In the genomic region with DNA sequence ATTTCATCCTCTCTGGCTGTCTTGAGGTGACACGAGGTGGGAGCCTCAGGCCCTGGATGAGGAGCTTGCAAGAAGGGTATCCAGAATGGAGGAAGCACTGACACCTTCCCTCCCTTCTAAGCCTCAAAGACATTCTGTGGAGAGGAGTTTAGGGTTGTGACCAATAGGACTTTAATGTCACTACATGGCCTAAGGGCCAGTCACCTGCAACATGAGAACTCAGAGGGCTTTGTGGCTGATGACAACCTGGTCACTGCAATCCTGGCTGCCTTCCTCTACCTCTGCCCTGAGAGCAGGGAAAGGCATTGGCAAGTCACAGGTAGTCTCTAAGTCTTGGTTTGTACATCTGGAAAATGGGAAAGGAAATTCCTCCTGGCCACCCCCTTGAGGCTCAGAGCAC, we compare ENCODE assay signal across 16 cellular contexts. TPM values are rescaled to one million over a fixed set of nuclear protein-coding genes. Genes with fewer than 3 reads are reported as not detected.
DNase-seq lines count a peak whose midpoint lies in the region; ATAC-seq and TF ChIP-seq lines count a peak whose summit lies in the region.
"Had no signal": no experiment of that assay in that cellular context is flagged by ENCODE, and none has a peak within 500 bp of the region (broad histone marks: within the 10 kb centered on the region; RNA-seq: fewer than 3 reads in every experiment).

No MANE protein-coding gene starts in this region.

- ATAC-seq in CD4-positive, alpha-beta T cell (ENCODE audit: poor library complexity), result no peak
- ATAC-seq in GM21529 (IDR thresholded peaks at IDR 0.05; ENCODE audit: unreplicated experiment), result no peak

- CTCF ChIA-PET in CD4-positive, alpha-beta T cell (lab: Charles Lee), result no interaction called here

- intact Hi-C loops in CD4-positive, alpha-beta T cell (cut with DNase I, micrococcal nuclease), result no loop called here

- no peaks in the 10 kb centered on the region for H3K36me3 Mint-ChIP-seq in CD4-positive, alpha-beta T cell (ENCODE audit: low read depth)
- H3K36me3 Mint-ChIP-seq in IgD-negative memory B cell (peaks cover 2% of the 10 kb centered on the region), osteocyte (ENCODE audit: unreplicated experiment) (peaks cover 2% of the 10 kb centered on the region)

- H3K27me3 ChIP-seq in CD4-positive, alpha-beta T cell (ENCODE audit: control insufficient read depth, insufficient read depth, low read length), result no peaks in the 10 kb centered on the region
- H3K27me3 ChIP-seq: right atrium auricular region had no signal

- H3K27ac ChIP-seq in CD4-positive, alpha-beta T cell (ENCODE audit: low read depth, low read length), result peak overlapping the region; percentile 85
- H3K27ac ChIP-seq in angular gyrus (ENCODE audit: low read depth, low read length), result peak overlapping the region; percentile 14

- POLR2A ChIA-PET in CD4-positive, alpha-beta T cell (lab: Charles Lee), result no interaction called here

- H3K4me1 Mint-ChIP-seq in CD4-positive, alpha-beta T cell (ENCODE audit: low read depth), result peaks cover 43% of the 10 kb centered on the region
- H3K4me1 Mint-ChIP-seq in IgD-negative memory B cell (peaks cover 20 to 23% (median 23%) of the 10 kb centered on the region in 3 donors), osteocyte (ENCODE audit: unreplicated experiment) (peaks cover 49% of the 10 kb centered on the region)

- no peaks in the 10 kb centered on the region for H3K27me3 Mint-ChIP-seq in CD4-positive, alpha-beta T cell
- H3K27me3 Mint-ChIP-seq in IgD-negative memory B cell, result no peaks in the 10 kb centered on the region
- H3K27me3 Mint-ChIP-seq in osteocyte (ENCODE audit: unreplicated experiment), result no peaks in the 10 kb centered on the region

- H3K27ac Mint-ChIP-seq in CD4-positive, alpha-beta T cell, result peak overlapping the region; percentile 94
- H3K27ac Mint-ChIP-seq in IgD-negative memory B cell (peak overlapping the region; percentile 91 to 95 (median 91)), osteocyte (ENCODE audit: unreplicated experiment) (peak overlapping the region; percentile 34)

- no peaks in the 10 kb centered on the region for H3K9me3 Mint-ChIP-seq in CD4-positive, alpha-beta T cell
- no peaks in the 10 kb centered on the region for H3K9me3 Mint-ChIP-seq in IgD-negative memory B cell
- H3K9me3 Mint-ChIP-seq in osteocyte (ENCODE audit: unreplicated experiment), result no peaks in the 10 kb centered on the region

- H3K9me3 ChIP-seq in CD4-positive, alpha-beta T cell (ENCODE audit: control insufficient read depth, low read length), result no peaks in the 10 kb centered on the region
- H3K9me3 ChIP-seq: right atrium auricular region had no signal

- peak overlapping the region; percentile 80 for H3K4me3 Mint-ChIP-seq in CD4-positive, alpha-beta T cell
- H3K4me3 Mint-ChIP-seq in IgD-negative memory B cell (peak overlapping the region in 2 of 4 donors; percentile 28 to 65), osteocyte (ENCODE audit: unreplicated experiment) (peak overlapping the region; percentile 14)

- DNase-seq in CD4-positive, alpha-beta T cell, result no peak
- DNase-seq in osteocyte (ENCODE audit: extremely low spot score, unreplicated experiment) (no peak), hypothalamus (lab: John Stamatoyannopoulos, UW) (no peak), NCI-H748 treated with DMSO at 0.1 percent for 48 hours (lab: John Stamatoyannopoulos, UW) (no peak), COLO668 (lab: John Stamatoyannopoulos, UW; ENCODE audit: unreplicated experiment) (no peak)
- DNase-seq: activated CD4-positive, CD25-positive, alpha-beta regulatory T cell; activated effector memory CD4-positive, alpha-beta T cell treated with anti-CD3 and anti-CD28 coated beads, Interleukin-2, amount 50 U/mL, for 16 hours; KBM-7; NCI-H1694 treated with DMSO at 0.1 percent for 48 hours; NCI-H526 treated with DMSO at 0.1 percent for 48 hours; SHP77; stimulated activated CD4-positive, alpha-beta T cell treated with anti-CD3 and anti-CD28 coated beads, Interleukin-4, amount 100 ng/mL, for 4 hours had no signal

- TF ChIP-seq CTCF in CD4-positive, alpha-beta T cell (IDR thresholded peaks at IDR 0.05), result no peak
- no peak for TF ChIP-seq CTCF in osteocyte (IDR thresholded peaks at IDR 0.05)

RNA-seq across cellular contexts. Expression of gene PISD, which starts 33.7 kb away (rescaled TPM):
- 10 to 100 TPM; 23.4 to 25.3 TPM for total RNA-seq in CD4-positive, alpha-beta T cell
- 20.7 TPM for polyA plus RNA-seq in IgD-negative memory B cell
- total RNA-seq in osteocyte, result 32.9 and 36.2 TPM in 2 replicates

Comparison
In these comparisons a context has a peak if more than half of its experiments do, and no peak if none do; other contexts are left out.
1. H3K27ac Mint-ChIP-seq: peak in every context shown above with its lines; median percentile 94 in CD4-positive, alpha-beta T cell; 91 in IgD-negative memory B cell; 34 in osteocyte.